ENCODE assay signal across 8 cellular contexts in the genomic region with DNA sequence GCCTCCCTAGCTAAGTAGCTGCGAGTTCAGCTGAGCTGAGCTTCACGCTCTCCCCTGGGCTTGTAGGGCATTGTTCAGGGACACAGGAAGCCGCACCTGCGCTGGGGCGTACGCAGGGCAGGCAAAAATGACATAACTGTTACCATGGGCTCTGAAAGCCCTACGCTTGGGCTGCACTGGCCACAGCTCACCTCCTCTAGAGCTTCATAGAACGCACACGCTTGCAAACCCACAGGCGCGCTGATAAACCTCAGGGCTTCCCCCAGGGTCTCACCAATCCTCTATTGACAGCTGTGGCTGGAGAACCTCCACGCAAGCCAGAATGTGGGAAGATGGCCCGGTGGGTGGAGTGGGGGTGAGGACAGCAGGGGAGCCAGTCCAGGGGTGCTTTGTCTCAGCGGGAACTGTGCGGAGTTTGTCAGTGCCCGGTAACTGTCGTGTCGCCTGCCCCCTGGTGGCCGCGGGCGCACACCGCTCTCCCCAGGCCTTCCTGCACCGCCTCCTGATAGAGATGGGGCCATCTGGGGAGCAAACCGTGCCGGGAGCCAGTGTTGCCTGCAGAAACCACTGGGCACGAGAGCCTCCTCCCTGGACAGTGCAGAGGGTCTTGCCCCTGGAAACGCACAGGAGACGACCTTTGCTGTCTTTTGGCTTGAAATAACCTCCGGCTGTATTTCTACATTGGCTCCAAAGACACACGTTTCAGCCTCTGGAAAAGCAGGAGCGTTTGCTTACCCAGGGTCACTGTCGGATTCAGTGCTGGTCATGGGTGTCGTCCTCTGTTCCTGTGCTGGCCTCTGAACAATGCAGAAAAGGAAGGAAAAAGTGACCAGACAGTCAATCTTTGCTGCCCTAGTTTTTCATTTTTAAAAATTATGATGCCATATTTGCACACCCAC. TPM values are rescaled to one million over a fixed set of nuclear protein-coding genes. Genes with fewer than 3 reads are reported as not detected.
DNase-seq lines count a peak whose midpoint lies in the region; ATAC-seq and TF ChIP-seq lines count a peak whose summit lies in the region.

No MANE protein-coding gene starts in this region.

- ATAC-seq in HG02885 (IDR thresholded peaks at IDR 0.05; ENCODE audit: poor library complexity, unreplicated experiment) (peak; percentile 95), lung (ENCODE audit: insufficient read depth, low FRiP score) (peak; percentile 95), GM18519 (IDR thresholded peaks at IDR 0.05; ENCODE audit: low FRiP score, unreplicated experiment) (no peak)

- H3K9me3 ChIP-seq in lung (ENCODE audit: control insufficient read depth in 2 of 2, insufficient read depth in 1 of 2, low read length in 1 of 2): peaks cover 0 to 2% of the 10 kb centered on the region in 2 donors

- no peak overlapping the region for H3K4me3 ChIP-seq in lung

- no peaks in the 10 kb centered on the region for H3K27me3 ChIP-seq in lung (ENCODE audit: control insufficient read depth, insufficient read depth)

- no peak overlapping the region for H3K27ac ChIP-seq in lung (ENCODE audit: low read depth in 1 of 2, low read length in 1 of 2)

- no peaks in the 10 kb centered on the region for H3K36me3 ChIP-seq in lung (ENCODE audit: control insufficient read depth in 2 of 2, insufficient read depth in 2 of 2, low read length in 2 of 2)

- DNase-seq in GM13976 (ENCODE audit: low spot score) (peak; percentile 88), NCI-H2227 treated with DMSO at 0.1 percent for 48 hours (lab: John Stamatoyannopoulos, UW) (peak; percentile 24), dedifferentiated amniotic fluid mesenchymal stem cell (ENCODE audit: extremely low spot score) (peak; percentile 22), lung (ENCODE audit: low spot score) (peak; percentile 75)
- DNase-seq in activated CD4-positive, alpha-beta T cell treated with anti-CD3 and anti-CD28 coated beads for 4 hours: peak; percentile 26 to 55
- DNase-seq in stimulated activated CD8-positive, alpha-beta memory T cell treated with anti-CD3 and anti-CD28 coated beads, Interleukin-15, amount 100 ng/mL, for 24 hours (ENCODE audit: low read depth): peak; percentile 46

- in situ Hi-C loops in GM13976 (cut with MboI; ENCODE audit: low sequenced_read_pairs, unreplicated experiment): loop anchor here (10.0 to 25.0 kb wide), 2 partner anchors 142 to 1625 kb away; partner anchors contain the start of gene ANKRD62

- TF ChIP-seq CTCF in GM13976 (IDR thresholded peaks at IDR 0.05; ENCODE audit: borderline replicate concordance, control extremely low read depth, extremely low read depth, insufficient read depth, missing control alignments): peak; percentile 96
- TF ChIP-seq CTCF in lung (IDR thresholded peaks at IDR 0.05; ENCODE audit: control extremely low read depth, extremely low read depth): peak; percentile 57

- H3K4me1 ChIP-seq in lung (ENCODE audit: control insufficient read depth in 2 of 2, insufficient read depth in 2 of 2, low read length in 2 of 2): no peaks in the 10 kb centered on the region

- 36 to 38% methylated on average over 31 to 33 of the region's 33 CpGs for WGBS in lung, 2 donors

RNA-seq across cellular contexts. Expression of gene CIDEA, which starts 17.0 kb away (rescaled TPM):
- total RNA-seq in lung: 1 to 10 TPM in 1 of 2 donors, not detected in 1; 1.2 TPM
- not detected for polyA plus RNA-seq in lung

Comparison
In these comparisons a context has a peak if more than half of its experiments do, and no peak if none do; other contexts are left out.
1. DNase-seq: peak in every context shown above with its lines; median percentile 88 in GM13976; 75 in lung; 46 in stimulated activated CD8-positive, alpha-beta memory T cell treated with anti-CD3 and anti-CD28 coated beads, Interleukin-15, amount 100 ng/mL, for 24 hours; 40 in activated CD4-positive, alpha-beta T cell treated with anti-CD3 and anti-CD28 coated beads for 4 hours; 24 in NCI-H2227 treated with DMSO at 0.1 percent for 48 hours; 22 in dedifferentiated amniotic fluid mesenchymal stem cell.